ENCODE assay signal across 22 cellular contexts in genomic region chr11:68792400-68792955, GRCh38. TPM values are rescaled to one million over a fixed set of nuclear protein-coding genes. Genes with fewer than 3 reads are reported as not detected.
DNase-seq lines count a peak whose midpoint lies in the region; ATAC-seq lines count a peak whose summit lies in the region.
"Had no signal": no experiment of that assay in that cellular context is flagged by ENCODE, and none has a peak within 500 bp of the region (broad histone marks: within the 10 kb centered on the region; RNA-seq: fewer than 3 reads in every experiment).

No MANE protein-coding gene starts in this region.

- H3K9me3 Mint-ChIP-seq in dendritic cell treated with granulocyte-macrophage colony-stimulating factor and Interleukin-4, amounts not matched to agents 40 ng/mL and 50 ng/mL, for 4 days, result no peaks in the 10 kb centered on the region
- H3K9me3 Mint-ChIP-seq: activated naive CD4-positive, alpha-beta T cell treated with anti-CD3 and anti-CD28 coated beads, Interleukin-2, amount 50 U/mL, for 24 hours; natural killer cell; stimulated activated memory B cell treated with anti-CD40 and anti-IgM and Interleukin-4, amounts not matched to agents 10 μg/mL and 1 μg/mL and 100 μg/mL, for 72 hours had no signal

- intact Hi-C loops in dendritic cell treated with granulocyte-macrophage colony-stimulating factor and Interleukin-4, amounts not matched to agents 40 ng/mL and 50 ng/mL, for 4 days (cut with micrococcal nuclease), result loop anchor here (5.0 kb wide), 1 partner anchor 35 kb away; no protein-coding TSS in a partner anchor

- DNase-seq in EL, result peak; percentile 44
- peak; percentile 2 for DNase-seq in LHCN-M2 (ENCODE audit: low read depth)
- DNase-seq in non-pigmented ciliary epithelial cell (ENCODE audit: low read depth), result peak; percentile 9
- DNase-seq in activated CD8-positive, alpha-beta memory T cell treated with anti-CD3 and anti-CD28 coated beads, Interleukin-2, amount 50 U/mL, for 48 hours, result no peak
- DNase-seq in GM03348 (ENCODE audit: low spot score), result no peak
- DNase-seq: GDM1; H7; Karpas-422; left colon; midbrain; natural killer cell; NCI-H1092 treated with DMSO at 0.1 percent for 48 hours; NCI-H2081; NCI-H446; PC-3; SIG-M5; stimulated activated CD4-positive, alpha-beta T cell treated with anti-CD3 and anti-CD28 coated beads, Interleukin-1b, Interleukin-23, amount 100 ng/mL, for 48 hours had no signal

- ATAC-seq in HG02938 (IDR thresholded peaks at IDR 0.05; ENCODE audit: unreplicated experiment) (no peak), GM21515 (IDR thresholded peaks at IDR 0.05; ENCODE audit: unreplicated experiment) (no peak)
- ATAC-seq: left colon; natural killer cell; PC-3; stimulated activated memory B cell treated with anti-CD40 and anti-IgM and Interleukin-4, amounts not matched to agents 10 μg/mL and 1 μg/mL and 100 μg/mL, for 72 hours had no signal

- no peaks in the 10 kb centered on the region for H3K27me3 Mint-ChIP-seq in dendritic cell treated with granulocyte-macrophage colony-stimulating factor and Interleukin-4, amounts not matched to agents 40 ng/mL and 50 ng/mL, for 4 days
- H3K27me3 Mint-ChIP-seq: activated naive CD4-positive, alpha-beta T cell treated with anti-CD3 and anti-CD28 coated beads, Interleukin-2, amount 50 U/mL, for 24 hours; stimulated activated memory B cell treated with anti-CD40 and anti-IgM and Interleukin-4, amounts not matched to agents 10 μg/mL and 1 μg/mL and 100 μg/mL, for 72 hours had no signal

- peak overlapping the region; percentile 61 for H3K27ac Mint-ChIP-seq in dendritic cell treated with granulocyte-macrophage colony-stimulating factor and Interleukin-4, amounts not matched to agents 40 ng/mL and 50 ng/mL, for 4 days
- H3K27ac Mint-ChIP-seq: activated naive CD4-positive, alpha-beta T cell treated with anti-CD3 and anti-CD28 coated beads, Interleukin-2, amount 50 U/mL, for 24 hours; natural killer cell; stimulated activated memory B cell treated with anti-CD40 and anti-IgM and Interleukin-4, amounts not matched to agents 10 μg/mL and 1 μg/mL and 100 μg/mL, for 72 hours had no signal

- H3K36me3 Mint-ChIP-seq in dendritic cell treated with granulocyte-macrophage colony-stimulating factor and Interleukin-4, amounts not matched to agents 40 ng/mL and 50 ng/mL, for 4 days (ENCODE audit: low read depth), result peaks cover 100% of the 10 kb centered on the region

- no peak overlapping the region for H3K4me3 Mint-ChIP-seq in dendritic cell treated with granulocyte-macrophage colony-stimulating factor and Interleukin-4, amounts not matched to agents 40 ng/mL and 50 ng/mL, for 4 days
- H3K4me3 Mint-ChIP-seq: activated naive CD4-positive, alpha-beta T cell treated with anti-CD3 and anti-CD28 coated beads, Interleukin-2, amount 50 U/mL, for 24 hours; natural killer cell; stimulated activated memory B cell treated with anti-CD40 and anti-IgM and Interleukin-4, amounts not matched to agents 10 μg/mL and 1 μg/mL and 100 μg/mL, for 72 hours had no signal

- peaks cover 12% of the 10 kb centered on the region for H3K4me1 Mint-ChIP-seq in dendritic cell treated with granulocyte-macrophage colony-stimulating factor and Interleukin-4, amounts not matched to agents 40 ng/mL and 50 ng/mL, for 4 days (ENCODE audit: low read depth)
- H3K4me1 Mint-ChIP-seq: activated naive CD4-positive, alpha-beta T cell treated with anti-CD3 and anti-CD28 coated beads, Interleukin-2, amount 50 U/mL, for 24 hours; stimulated activated memory B cell treated with anti-CD40 and anti-IgM and Interleukin-4, amounts not matched to agents 10 μg/mL and 1 μg/mL and 100 μg/mL, for 72 hours had no signal

RNA-seq across cellular contexts. Expression of gene TESMIN, which starts 41.2 kb away (rescaled TPM):
- total RNA-seq in LHCN-M2 (2014; rRNA removed), result not detected in 2 replicates
- polyA plus RNA-seq in LHCN-M2 (2012), result not detected

RNA-seq across cellular contexts. Expression of gene CPT1A, which starts 49.2 kb away (rescaled TPM):
- total RNA-seq in LHCN-M2 (2014; rRNA removed), result 6.3 TPM in 2 replicates
- polyA plus RNA-seq in LHCN-M2 (2012), result 11.2 TPM

Comparison
In these comparisons a context has a peak if more than half of its experiments do, and no peak if none do; other contexts are left out.
1. DNase-seq: peak in EL (single experiment), LHCN-M2 (single experiment) and non-pigmented ciliary epithelial cell (single experiment); none in activated CD8-positive, alpha-beta memory T cell treated with anti-CD3 and anti-CD28 coated beads, Interleukin-2, amount 50 U/mL, for 48 hours (single experiment) and GM03348 (single experiment).